9 cellular contexts compared by ENCODE assay signal in genomic region chr9:115164511-115164974, GRCh38. TPM values are rescaled to one million over a fixed set of nuclear protein-coding genes. Genes with fewer than 3 reads are reported as not detected.
DNase-seq lines count a peak whose midpoint lies in the region; ATAC-seq, FAIRE-seq and TF ChIP-seq lines count a peak whose summit lies in the region.
"Had no signal": no experiment of that assay in that cellular context is flagged by ENCODE, and none has a peak within 500 bp of the region (broad histone marks: within the 10 kb centered on the region; RNA-seq: fewer than 3 reads in every experiment).

No MANE protein-coding gene starts in this region.

- CTCF ChIA-PET in Calu3 (lab: Charles Lee), result no interaction called here

- H3K9me3 Mint-ChIP-seq in Calu3 (ENCODE audit: low read depth, unreplicated experiment), result peaks cover 10% of the 10 kb centered on the region

- no peaks in the 10 kb centered on the region for H3K9me3 ChIP-seq in ovary

- H3K27me3 ChIP-seq in bronchial epithelial cell (ENCODE audit: control insufficient read depth, insufficient read depth, low read length) (no peaks in the 10 kb centered on the region), ovary (no peaks in the 10 kb centered on the region)

- peaks cover 12% of the 10 kb centered on the region for H3K4me1 Mint-ChIP-seq in Calu3 (ENCODE audit: low read depth, unreplicated experiment)

- peak overlapping the region; percentile 4 for H3K27ac Mint-ChIP-seq in Calu3 (ENCODE audit: unreplicated experiment)

- FAIRE-seq in bronchial epithelial cell (lab: Jason Lieb, UNC), result no peak

- H3K4me3 Mint-ChIP-seq in Calu3 (ENCODE audit: low read depth, unreplicated experiment), result no peak overlapping the region

- H3K4me3 ChIP-seq in bronchial epithelial cell (ENCODE audit: low read depth, low read length) (no peak overlapping the region), ovary (no peak overlapping the region)

- H3K27ac ChIP-seq in ovary, result no peak overlapping the region

- no peak for TF ChIP-seq POLR2A in ovary (IDR thresholded peaks at IDR 0.05)

- no peak for TF ChIP-seq EP300 in ovary (IDR thresholded peaks at IDR 0.05)

- WGBS in ovary, 3 donors, result 73 to 76% (median 73%) methylated on average over 3 of the region's 3 CpGs

- no peak for ATAC-seq in GM21390 (IDR thresholded peaks at IDR 0.05; ENCODE audit: unreplicated experiment)

- peak; percentile 66 for DNase-seq in Calu3
- DNase-seq in NCI-H1048 (lab: John Stamatoyannopoulos, UW), result peak; percentile 29
- DNase-seq in bronchial epithelial cell (ENCODE audit: low read depth), result peak; percentile 30
- DNase-seq in midbrain (lab: John Stamatoyannopoulos, UW), result peak; percentile 63
- no peak for DNase-seq in activated CD4-positive, alpha-beta T cell treated with anti-CD3 and anti-CD28 coated beads, Interleukin-2, amount 50 U/mL, for 48 hours
- no peak for DNase-seq in NCI-H526 treated with DMSO at 0.1 percent for 48 hours (lab: John Stamatoyannopoulos, UW)
- DNase-seq in ovary, result no peak
- DNase-seq: stimulated activated CD4-positive, alpha-beta T cell treated with anti-CD3 and anti-CD28 coated beads, Interleukin-15, amount 100 ng/mL, for 24 hours had no signal

- intact Hi-C loops in Calu3 (cut with micrococcal nuclease; ENCODE audit: unreplicated experiment) (no loop called here), ovary (cut with DNase I) (no loop called here)

- no TSS peak for BruUV-seq in Calu3 (replicated peaks; lab: Mats Ljungman, UMichigan)

- TF ChIP-seq CTCF in Calu3 (IDR thresholded peaks at IDR 0.05; ENCODE audit: unreplicated experiment), result no peak
- TF ChIP-seq CTCF in bronchial epithelial cell (IDR thresholded peaks at IDR 0.05; ENCODE audit: insufficient read depth, low read length, severe bottlenecking), result no peak
- TF ChIP-seq CTCF in ovary (IDR thresholded peaks at IDR 0.05), result no peak

- peaks cover 4% of the 10 kb centered on the region for H3K36me3 Mint-ChIP-seq in Calu3 (ENCODE audit: insufficient read depth, unreplicated experiment)

- H3K4me1 ChIP-seq in ovary (ENCODE audit: insufficient read depth), result no peaks in the 10 kb centered on the region

- H3K36me3 ChIP-seq in bronchial epithelial cell (ENCODE audit: control insufficient read depth, insufficient read depth, low read length) (no peaks in the 10 kb centered on the region), ovary (no peaks in the 10 kb centered on the region)

- peaks cover 11% of the 10 kb centered on the region for H3K27me3 Mint-ChIP-seq in Calu3 (ENCODE audit: unreplicated experiment)

RNA-seq across cellular contexts. Expression of gene TNC, which starts 46.6 kb away (rescaled TPM):
- total RNA-seq in Calu3 (2022) (0.29 and 1.0 TPM in 2 replicates), bronchial epithelial cell (124 and 204 TPM in 2 replicates), ovary (10 to 100 TPM in 1 of 7 donors, 1 to 10 TPM in 6; 1.2 to 18.4 (median 1.9) TPM)
- polyA plus RNA-seq in ovary, result 100 to 1,000 TPM in 1 of 2 donors, 1 to 10 TPM in 1; 1.9 to 108 TPM

Comparison
In these comparisons a context has a peak if more than half of its experiments do, and no peak if none do; other contexts are left out.
1. DNase-seq: peak in Calu3 (single experiment), NCI-H1048 (single experiment), bronchial epithelial cell (single experiment) and midbrain (single experiment); none in activated CD4-positive, alpha-beta T cell treated with anti-CD3 and anti-CD28 coated beads, Interleukin-2, amount 50 U/mL, for 48 hours (0 of 2), NCI-H526 treated with DMSO at 0.1 percent for 48 hours (single experiment) and ovary (0 of 5).